In genomic region chr6:154615483-154616025, GRCh38 we compare ENCODE assay signal across 8 cellular contexts.
DNase-seq lines count a peak whose midpoint lies in the region; ATAC-seq and TF ChIP-seq lines count a peak whose summit lies in the region.

No MANE protein-coding gene starts in this region.

- TF ChIP-seq CTCF in fibroblast of mammary gland (conservative IDR thresholded peaks at IDR 0.05; ENCODE audit: control insufficient read depth, insufficient read depth, low read depth, low read length) (no peak), retinal pigment epithelial cell (conservative IDR thresholded peaks at IDR 0.05; ENCODE audit: low read depth, low read length) (peak; percentile 30)

- H3K4me3 ChIP-seq in fibroblast of mammary gland (ENCODE audit: control insufficient read depth, low read depth, low read length) = no peak overlapping the region
- no peak overlapping the region for H3K4me3 ChIP-seq in retinal pigment epithelial cell (ENCODE audit: low read length)

- ATAC-seq in GM19397 (IDR thresholded peaks at IDR 0.05; ENCODE audit: unreplicated experiment) = no peak

- DNase-seq in HT1080 (ENCODE audit: low read depth) (peak; percentile 71), fibroblast of mammary gland (ENCODE audit: low read depth) (peak; percentile 22), retinal pigment epithelial cell (ENCODE audit: low read depth) (peak; percentile 90), midbrain (lab: John Stamatoyannopoulos, UW) (no peak), activated T-cell treated with anti-CD3 and anti-CD28 coated beads for 4 hours (no peak), AML-193 (lab: John Stamatoyannopoulos, UW) (no peak)

TF ChIP-seq in PFSK-1, 5 proteins besides CTCF, POLR2A, EP300 and RAD21:
- TF ChIP-seq FOXP2 (optimal IDR thresholded peaks at IDR 0.05; ENCODE audit: borderline replicate concordance, extremely low read depth, extremely low read length, insufficient read depth) (peak; percentile 98), REST (IDR thresholded peaks at IDR 0.05; ENCODE audit: insufficient read depth in 1 of 2, low read depth in 2 of 2, low read length in 2 of 2) (no peak), SIN3A (IDR thresholded peaks at IDR 0.05; ENCODE audit: borderline replicate concordance, insufficient read depth, low read length) (0 out of 2 replicates have a peak, but pooled peaks have one; percentile 57), TAF1 (IDR thresholded peaks at IDR 0.05; ENCODE audit: borderline replicate concordance, insufficient read depth, low read length) (0 out of 2 replicates have a peak, but pooled peaks have one; percentile 32), POLR2AphosphoS5 (IDR thresholded peaks at IDR 0.05; ENCODE audit: low read depth, low read length) (0 out of 2 replicates have a peak, but pooled peaks have one; percentile 37)
TF ChIP-seq in PFSK-1: peak in this region for 4.

Comparison
In these comparisons a context has a peak if more than half of its experiments do, and no peak if none do; other contexts are left out.
1. DNase-seq: peak in HT1080 (single experiment), fibroblast of mammary gland (single experiment) and retinal pigment epithelial cell (single experiment); none in midbrain (single experiment), activated T-cell treated with anti-CD3 and anti-CD28 coated beads for 4 hours (single experiment) and AML-193 (0 of 2).